14 cellular contexts compared by ENCODE assay signal in genomic region chr5:56492812-56493211, GRCh38.
DNase-seq lines count a peak whose midpoint lies in the region; ATAC-seq and TF ChIP-seq lines count a peak whose summit lies in the region.
"Had no signal": no experiment of that assay in that cellular context is flagged by ENCODE, and none has a peak within 500 bp of the region (broad histone marks: within the 10 kb centered on the region; RNA-seq: fewer than 3 reads in every experiment).

No MANE protein-coding gene starts in this region.

- no peak overlapping the region for H3K9ac ChIP-seq in trophoblast cell (ENCODE audit: low read length)
- no peak overlapping the region for H3K9ac ChIP-seq in mammary epithelial cell (ENCODE audit: insufficient read depth, low read length)

- peaks cover 57% of the 10 kb centered on the region for H3K4me1 Mint-ChIP-seq in dendritic cell treated with granulocyte-macrophage colony-stimulating factor and Interleukin-4, amounts not matched to agents 40 ng/mL and 50 ng/mL, for 4 days (ENCODE audit: low read depth)
- H3K4me1 Mint-ChIP-seq in activated T-cell treated with anti-CD3 and anti-CD28 coated beads, Interleukin-2, amount 50 U/mL, for 72 hours (ENCODE audit: low read depth): peaks cover 42% of the 10 kb centered on the region

- no peak overlapping the region for H3K23ac ChIP-seq in trophoblast cell (ENCODE audit: low read length)

- DNase-seq in DMS79 (lab: John Stamatoyannopoulos, UW) (peak; percentile 5), DMS79 treated with DMSO at 0.1 percent for 48 hours (lab: John Stamatoyannopoulos, UW) (no peak), trophoblast cell (no peak), mammary epithelial cell (no peak), GM03348 (ENCODE audit: low spot score) (no peak), AML-193 (lab: John Stamatoyannopoulos, UW) (no peak)
- DNase-seq in activated T-cell treated with anti-CD3 and anti-CD28 coated beads, Interleukin-2, amount 50 U/mL, for 72 hours: no peak
- DNase-seq: CD4-positive, CD25-positive, alpha-beta regulatory T cell; EL; GOT3; H9 had no signal

- in situ Hi-C loops in mammary epithelial cell (cut with MboI; ENCODE audit: low sequenced_read_pairs in 2 of 2): no loop called here

- H3K4me3 ChIP-seq in trophoblast cell (ENCODE audit: low read depth, low read length) (no peak overlapping the region), mammary epithelial cell (replicated peaks in 1 of 3; ENCODE audit: insufficient read depth in 1 of 3, low read depth in 2 of 3, low read length in 3 of 3) (no peak overlapping the region)
- H3K4me3 ChIP-seq: BLaER1 treated with 17β-estradiol and CSF1 and Interleukin-3, amounts not matched to agents 10 nM and 100 nM had no signal

- peak overlapping the region; percentile 93 for H3K27ac Mint-ChIP-seq in dendritic cell treated with granulocyte-macrophage colony-stimulating factor and Interleukin-4, amounts not matched to agents 40 ng/mL and 50 ng/mL, for 4 days
- H3K27ac Mint-ChIP-seq in activated T-cell treated with anti-CD3 and anti-CD28 coated beads, Interleukin-2, amount 50 U/mL, for 72 hours: no peak overlapping the region

- no peak overlapping the region for H4K8ac ChIP-seq in trophoblast cell (ENCODE audit: low read depth, low read length)

- H3K36me3 Mint-ChIP-seq in dendritic cell treated with granulocyte-macrophage colony-stimulating factor and Interleukin-4, amounts not matched to agents 40 ng/mL and 50 ng/mL, for 4 days (ENCODE audit: low read depth): peaks cover 6% of the 10 kb centered on the region
- peaks cover 0 to 2% of the 10 kb centered on the region in 2 donors for H3K36me3 Mint-ChIP-seq in activated T-cell treated with anti-CD3 and anti-CD28 coated beads, Interleukin-2, amount 50 U/mL, for 72 hours (ENCODE audit: insufficient read depth in 2 of 2)
- H3K36me3 Mint-ChIP-seq: CD4-positive, CD25-positive, alpha-beta regulatory T cell had no signal

- no TSS peak for BruUV-seq in mammary epithelial cell (replicated peaks; lab: Mats Ljungman, UMichigan)

- no peaks in the 10 kb centered on the region for H3K27me3 ChIP-seq in trophoblast cell (ENCODE audit: insufficient read depth, low read length)
- no peaks in the 10 kb centered on the region for H3K27me3 ChIP-seq in mammary epithelial cell (ENCODE audit: insufficient read depth, low read length)
- H3K27me3 ChIP-seq: BLaER1 treated with 17β-estradiol and CSF1 and Interleukin-3, amounts not matched to agents 10 nM and 100 nM had no signal

- H2BK120ac ChIP-seq in trophoblast cell (ENCODE audit: insufficient read depth, low read length, poor library complexity): no peak overlapping the region

- H3K9me3 ChIP-seq in trophoblast cell (ENCODE audit: insufficient read depth, low read depth, low read length): peaks cover 1% of the 10 kb centered on the region
- H3K9me3 ChIP-seq in mammary epithelial cell (replicated peaks; ENCODE audit: insufficient read depth, low read length): no peaks in the 10 kb centered on the region

- H4K20me1 ChIP-seq in mammary epithelial cell (ENCODE audit: insufficient read depth, low read length): no peaks in the 10 kb centered on the region
- H4K20me1 ChIP-seq: BLaER1 treated with 17β-estradiol and CSF1 and Interleukin-3, amounts not matched to agents 10 nM and 100 nM had no signal

- intact Hi-C loops in dendritic cell treated with granulocyte-macrophage colony-stimulating factor and Interleukin-4, amounts not matched to agents 40 ng/mL and 50 ng/mL, for 4 days (cut with micrococcal nuclease): no loop called here
- intact Hi-C loops in mammary epithelial cell (cut with micrococcal nuclease): no loop called here

- peaks cover 22% of the 10 kb centered on the region for H3K79me1 ChIP-seq in trophoblast cell (ENCODE audit: low read length)

- no peaks in the 10 kb centered on the region for H3K27me3 Mint-ChIP-seq in dendritic cell treated with granulocyte-macrophage colony-stimulating factor and Interleukin-4, amounts not matched to agents 40 ng/mL and 50 ng/mL, for 4 days
- no peaks in the 10 kb centered on the region for H3K27me3 Mint-ChIP-seq in activated T-cell treated with anti-CD3 and anti-CD28 coated beads, Interleukin-2, amount 50 U/mL, for 72 hours (ENCODE audit: low read depth)
- H3K27me3 Mint-ChIP-seq: CD4-positive, CD25-positive, alpha-beta regulatory T cell had no signal

- H2BK12ac ChIP-seq in trophoblast cell (ENCODE audit: low read length): peak overlapping the region; percentile 88

- H4K12ac ChIP-seq in trophoblast cell (ENCODE audit: low read depth, low read length): no peak overlapping the region

- peaks cover 5 to 15% of the 10 kb centered on the region in 2 experiments for H3K4me1 ChIP-seq in trophoblast cell (ENCODE audit: control insufficient read depth in 1 of 2, insufficient read depth in 2 of 2, low read length in 2 of 2)
- peaks cover 16% of the 10 kb centered on the region for H3K4me1 ChIP-seq in mammary epithelial cell (ENCODE audit: insufficient read depth, low read length)

- CTCF ChIA-PET in mammary epithelial cell (lab: Charles Lee; ENCODE audit: low non-redundant PET): no interaction called here

- H3K36me3 ChIP-seq in trophoblast cell (ENCODE audit: control insufficient read depth in 1 of 2, insufficient read depth in 2 of 2, low read length in 2 of 2) (no peaks in the 10 kb centered on the region), mammary epithelial cell (ENCODE audit: insufficient read depth, low read length) (no peaks in the 10 kb centered on the region)

- H3K4me3 Mint-ChIP-seq in dendritic cell treated with granulocyte-macrophage colony-stimulating factor and Interleukin-4, amounts not matched to agents 40 ng/mL and 50 ng/mL, for 4 days: no peak overlapping the region
- H3K4me3 Mint-ChIP-seq in activated T-cell treated with anti-CD3 and anti-CD28 coated beads, Interleukin-2, amount 50 U/mL, for 72 hours: no peak overlapping the region
- H3K4me3 Mint-ChIP-seq: H9 had no signal

- H3K4me2 ChIP-seq in trophoblast cell (ENCODE audit: low read length): no peak overlapping the region
- H3K4me2 ChIP-seq in mammary epithelial cell (ENCODE audit: insufficient read depth, low read depth, low read length): no peak overlapping the region

- peak overlapping the region; percentile 4 for H2BK5ac ChIP-seq in trophoblast cell (ENCODE audit: low read depth, low read length, poor library complexity)

- peak overlapping the region; percentile 69 for H3K14ac ChIP-seq in trophoblast cell (ENCODE audit: low read length)

- peak overlapping the region; percentile 7 for H3K4ac ChIP-seq in trophoblast cell (ENCODE audit: low read depth, low read length)

- H3K9me3 Mint-ChIP-seq in dendritic cell treated with granulocyte-macrophage colony-stimulating factor and Interleukin-4, amounts not matched to agents 40 ng/mL and 50 ng/mL, for 4 days: peaks cover 8% of the 10 kb centered on the region
- peaks cover 0 to 2% of the 10 kb centered on the region in 2 donors for H3K9me3 Mint-ChIP-seq in activated T-cell treated with anti-CD3 and anti-CD28 coated beads, Interleukin-2, amount 50 U/mL, for 72 hours
- H3K9me3 Mint-ChIP-seq: CD4-positive, CD25-positive, alpha-beta regulatory T cell had no signal

- WGBS in trophoblast cell (ENCODE audit: extremely low coverage, insufficient coverage, insufficient read length): no CpG with 5 or more reads among the region's 5 CpGs
- WGBS in mammary epithelial cell (ENCODE audit: low coverage, missing lambda C conversion rate): 82% methylated on average over 5 of the region's 5 CpGs

- ATAC-seq in activated T-cell treated with anti-CD3 and anti-CD28 coated beads, Interleukin-2, amount 50 U/mL, for 72 hours (replicated peaks in 1 of 2): no peak

- H3K79me2 ChIP-seq in trophoblast cell (ENCODE audit: control insufficient read depth, insufficient read depth, low read length, poor library complexity): no peaks in the 10 kb centered on the region
- H3K79me2 ChIP-seq in mammary epithelial cell (ENCODE audit: insufficient read depth, low read length): no peaks in the 10 kb centered on the region

- peak overlapping the region; percentile 36 for H2AK5ac ChIP-seq in trophoblast cell (ENCODE audit: low read length)

- peak overlapping the region; percentile 67 for H4K91ac ChIP-seq in trophoblast cell (ENCODE audit: low read depth, low read length)

- no peak overlapping the region for H3K18ac ChIP-seq in trophoblast cell (ENCODE audit: low read length)

- H3K27ac ChIP-seq in trophoblast cell (ENCODE audit: low read depth, low read length) (no peak overlapping the region), mammary epithelial cell (ENCODE audit: insufficient read depth, low read depth, low read length) (no peak overlapping the region)
- H3K27ac ChIP-seq: 22Rv1 had no signal

- dilution Hi-C loops in mammary epithelial cell (cut with HindIII; ENCODE audit: low sequenced_read_pairs): no loop called here

- H2AFZ ChIP-seq in trophoblast cell (ENCODE audit: insufficient read depth, low read length, poor library complexity): peak overlapping the region; percentile 1
- H2AFZ ChIP-seq in mammary epithelial cell (ENCODE audit: low read depth, low read length): no peak overlapping the region

- TF ChIP-seq CTCF in mammary epithelial cell (conservative IDR thresholded peaks at IDR 0.05 in 1 of 2, IDR thresholded peaks at IDR 0.05 in 1 of 2; ENCODE audit: extremely low read depth in 1 of 2, insufficient read depth in 1 of 2, low read depth in 1 of 2, low read length in 2 of 2): no peak
